ENCODE assay signal across 10 cellular contexts in the genomic region with DNA sequence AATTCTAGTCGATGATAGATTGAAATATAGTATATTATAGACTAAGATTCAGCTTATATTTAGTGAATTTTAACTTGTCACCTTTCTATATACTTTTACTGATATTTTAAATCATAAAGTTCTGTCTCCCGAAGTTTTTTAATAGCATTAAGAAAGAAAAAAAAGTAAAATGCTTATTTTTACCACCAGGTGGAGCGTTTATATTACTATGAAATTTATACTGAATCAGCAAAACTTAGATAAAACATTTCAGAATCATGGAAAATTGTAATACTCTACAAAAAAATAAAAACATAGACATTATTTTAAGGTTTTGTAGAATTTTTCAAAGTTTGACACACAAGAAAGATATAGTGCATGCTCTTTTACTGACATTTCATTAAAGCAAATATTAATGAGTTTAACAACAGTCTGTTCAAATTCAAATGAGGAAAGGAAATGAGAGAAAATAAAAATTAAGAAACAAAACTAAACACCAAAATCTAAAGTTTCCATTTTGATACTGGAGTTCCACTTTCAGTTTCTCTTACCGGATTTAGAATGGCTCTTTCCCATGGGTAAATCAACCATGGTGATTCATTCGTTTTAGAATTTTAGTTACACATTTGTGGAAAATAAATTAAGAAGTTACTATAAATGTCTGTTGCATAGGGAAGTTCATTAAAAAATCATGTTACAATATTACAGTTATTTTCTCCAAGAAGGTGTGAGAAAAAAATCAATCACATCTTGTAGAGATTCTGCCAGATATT.
A peak's percentile ranks its signal among the peaks of the same experiment; 100 is the strongest.
DNase-seq lines count a peak whose midpoint lies in the region; ATAC-seq and TF ChIP-seq lines count a peak whose summit lies in the region.
"Had no signal": no experiment of that assay in that cellular context is flagged by ENCODE, and none has a peak within 500 bp of the region (broad histone marks: within the 10 kb centered on the region; RNA-seq: fewer than 3 reads in every experiment).

No MANE protein-coding gene starts in this region.

- peak; percentile 9 for DNase-seq in M059J (ENCODE audit: low read depth)
- peak; percentile 19 for DNase-seq in astrocyte of the spinal cord (ENCODE audit: low read depth, low spot score)
- no peak for DNase-seq in neural crest cell (ENCODE audit: low read depth, low spot score)
- no peak for DNase-seq in hippocampal formation (lab: John Stamatoyannopoulos, UW)
- DNase-seq in activated T-helper 1 cell treated with anti-CD3 and anti-CD28 coated beads, Interleukin-12 subunit alpha, Interleukin-12 subunit beta, Interleukin-2, Interleukin-4 antibody, amounts not matched to agents 30 ng/mL and 10 ng/mL and 1 ng/mL, durations not matched to agents 14 hours and 24 hours and 36 hours (ENCODE audit: low spot score), result no peak
- no peak for DNase-seq in hypothalamus (lab: John Stamatoyannopoulos, UW)
- DNase-seq: activated T-cell treated with anti-CD3 and anti-CD28 coated beads, Interleukin-2, amount 50 U/mL, for 4 hours; NCI-H2107 had no signal

- H3K27me3 Mint-ChIP-seq in neural crest cell (ENCODE audit: low read depth), result peaks cover 7% of the 10 kb centered on the region
- no peaks in the 10 kb centered on the region for H3K27me3 Mint-ChIP-seq in activated T-helper 1 cell treated with anti-CD3 and anti-CD28 coated beads, Interleukin-12 subunit alpha, Interleukin-12 subunit beta, Interleukin-2, Interleukin-4 antibody, amounts not matched to agents 30 ng/mL and 10 ng/mL and 1 ng/mL, durations not matched to agents 14 hours and 24 hours and 36 hours (ENCODE audit: insufficient read depth)

- H3K4me1 Mint-ChIP-seq in neural crest cell, result no peaks in the 10 kb centered on the region
- peaks cover 6% of the 10 kb centered on the region for H3K4me1 Mint-ChIP-seq in activated T-helper 1 cell treated with anti-CD3 and anti-CD28 coated beads, Interleukin-12 subunit alpha, Interleukin-12 subunit beta, Interleukin-2, Interleukin-4 antibody, amounts not matched to agents 30 ng/mL and 10 ng/mL and 1 ng/mL, durations not matched to agents 14 hours and 24 hours and 36 hours (ENCODE audit: low read depth)

- in situ Hi-C loops in astrocyte of the spinal cord (cut with HindIII; ENCODE audit: low sequenced_read_pairs), result no loop called here

- H3K4me3 Mint-ChIP-seq in neural crest cell, result no peak overlapping the region
- H3K4me3 Mint-ChIP-seq in activated T-helper 1 cell treated with anti-CD3 and anti-CD28 coated beads, Interleukin-12 subunit alpha, Interleukin-12 subunit beta, Interleukin-2, Interleukin-4 antibody, amounts not matched to agents 30 ng/mL and 10 ng/mL and 1 ng/mL, durations not matched to agents 14 hours and 24 hours and 36 hours, result no peak overlapping the region
- H3K4me3 Mint-ChIP-seq: activated T-cell treated with anti-CD3 and anti-CD28 coated beads, Interleukin-2, amount 50 U/mL, for 4 hours had no signal

- no peak overlapping the region for H3K27ac Mint-ChIP-seq in neural crest cell (ENCODE audit: unreplicated experiment)
- H3K27ac Mint-ChIP-seq in activated T-helper 1 cell treated with anti-CD3 and anti-CD28 coated beads, Interleukin-12 subunit alpha, Interleukin-12 subunit beta, Interleukin-2, Interleukin-4 antibody, amounts not matched to agents 30 ng/mL and 10 ng/mL and 1 ng/mL, durations not matched to agents 14 hours and 24 hours and 36 hours, result no peak overlapping the region

- TF ChIP-seq CTCF in astrocyte of the spinal cord (IDR thresholded peaks at IDR 0.05; ENCODE audit: low read depth, low read length) (peak; percentile 23), neural crest cell (conservative IDR thresholded peaks at IDR 0.05) (peak; percentile 68)

- no peak overlapping the region for H3K4me3 ChIP-seq in astrocyte of the spinal cord (ENCODE audit: low read depth, low read length)

- ATAC-seq in GM18520 (IDR thresholded peaks at IDR 0.05; ENCODE audit: unreplicated experiment) (peak; percentile 48), HG02840 (IDR thresholded peaks at IDR 0.05; ENCODE audit: low FRiP score, unreplicated experiment) (no peak)
- ATAC-seq: activated T-cell treated with anti-CD3 and anti-CD28 coated beads, Interleukin-2, amount 50 U/mL, for 4 hours had no signal

- intact Hi-C loops in activated T-helper 1 cell treated with anti-CD3 and anti-CD28 coated beads, Interleukin-12 subunit alpha, Interleukin-12 subunit beta, Interleukin-2, Interleukin-4 antibody, amounts not matched to agents 30 ng/mL and 10 ng/mL and 1 ng/mL, durations not matched to agents 14 hours and 24 hours and 36 hours (cut with micrococcal nuclease), result no loop called here

- H3K9me3 Mint-ChIP-seq in neural crest cell, result no peaks in the 10 kb centered on the region
- no peaks in the 10 kb centered on the region for H3K9me3 Mint-ChIP-seq in activated T-helper 1 cell treated with anti-CD3 and anti-CD28 coated beads, Interleukin-12 subunit alpha, Interleukin-12 subunit beta, Interleukin-2, Interleukin-4 antibody, amounts not matched to agents 30 ng/mL and 10 ng/mL and 1 ng/mL, durations not matched to agents 14 hours and 24 hours and 36 hours
- H3K9me3 Mint-ChIP-seq: activated T-cell treated with anti-CD3 and anti-CD28 coated beads, Interleukin-2, amount 50 U/mL, for 4 hours had no signal

- no peaks in the 10 kb centered on the region for H3K36me3 Mint-ChIP-seq in neural crest cell (ENCODE audit: low read depth)
- no peaks in the 10 kb centered on the region for H3K36me3 Mint-ChIP-seq in activated T-helper 1 cell treated with anti-CD3 and anti-CD28 coated beads, Interleukin-12 subunit alpha, Interleukin-12 subunit beta, Interleukin-2, Interleukin-4 antibody, amounts not matched to agents 30 ng/mL and 10 ng/mL and 1 ng/mL, durations not matched to agents 14 hours and 24 hours and 36 hours (ENCODE audit: low read depth)

Comparison
In these comparisons a context has a peak if more than half of its experiments do, and no peak if none do; other contexts are left out.
1. DNase-seq: peak in M059J (single experiment) and astrocyte of the spinal cord (single experiment); none in neural crest cell (single experiment), hippocampal formation (0 of 2), activated T-helper 1 cell treated with anti-CD3 and anti-CD28 coated beads, Interleukin-12 subunit alpha, Interleukin-12 subunit beta, Interleukin-2, Interleukin-4 antibody, amounts not matched to agents 30 ng/mL and 10 ng/mL and 1 ng/mL, durations not matched to agents 14 hours and 24 hours and 36 hours (single experiment) and hypothalamus (0 of 51).